ENCODE assay signal across 27 cellular contexts in genomic region chr3:129369711-129370110, GRCh38. TPM values are rescaled to one million over a fixed set of nuclear protein-coding genes. Genes with fewer than 3 reads are reported as not detected.
"Had no signal": no experiment of that assay in that cellular context is flagged by ENCODE, and none has a peak within 500 bp of the region (broad histone marks: within the 10 kb centered on the region; RNA-seq: fewer than 3 reads in every experiment).

No MANE protein-coding gene starts in this region.

- H3K27me3 ChIP-seq: heart right ventricle, sigmoid colon, suprapubic skin, tibial nerve, uterus had no signal

- H3K36me3 ChIP-seq: esophagus muscularis mucosa, heart right ventricle, left ventricle myocardium inferior, pancreas, prostate gland, sigmoid colon, suprapubic skin, tibial nerve, uterus had no signal

- H3K4me1 ChIP-seq: foreskin keratinocyte, pancreas, prostate gland, sigmoid colon, suprapubic skin, uterus had no signal

- H3K4me3 ChIP-seq: esophagus muscularis mucosa, heart right ventricle, left ventricle myocardium inferior, lung, mucosa of descending colon, pancreas, prostate gland, sigmoid colon, suprapubic skin, tibial nerve, uterus had no signal

- FAIRE-seq: colon, pancreas, small intestine had no signal

- H3K27ac ChIP-seq: esophagus muscularis mucosa, foreskin keratinocyte, heart right ventricle, left ventricle myocardium inferior, pancreas, prostate gland, sigmoid colon, suprapubic skin, tibial nerve, uterus had no signal

- H3K9me3 ChIP-seq: esophagus muscularis mucosa, heart right ventricle, left ventricle myocardium inferior, mucosa of descending colon, pancreas, prostate gland, sigmoid colon, suprapubic skin, tibial nerve, uterus had no signal

- ATAC-seq: activated CD8-positive, alpha-beta memory T cell treated with anti-CD3 and anti-CD28 coated beads, Interleukin-2, amount 10 ng/mL, durations not matched to agents 7 days and 5 days; activated CD8-positive, alpha-beta T cell treated with anti-CD3 and anti-CD28 coated beads for 36 hours; foreskin keratinocyte; mucosa of descending colon; pancreas; T-helper 17 cell had no signal

- DNase-seq: activated B cell treated with CpG ODN at 0.5 μM for 24 hours; activated CD4-positive, alpha-beta T cell treated with anti-CD3 and anti-CD28 coated beads, Interleukin-2, amount 50 U/mL, for 1 hour; activated CD8-positive, alpha-beta memory T cell treated with anti-CD3 and anti-CD28 coated beads, Interleukin-2, amount 10 ng/mL, durations not matched to agents 7 days and 5 days; activated CD8-positive, alpha-beta T cell treated with anti-CD3 and anti-CD28 coated beads for 36 hours; activated naive CD4-positive, alpha-beta T cell; activated T-cell treated with anti-CD3 and anti-CD28 coated beads, Interleukin-2, amount 50 U/mL, for 48 hours; dermis blood vessel endothelial cell; effector CD4-positive, alpha-beta T cell; foreskin keratinocyte; heart right ventricle; kidney glomerular epithelial cell; left ventricle myocardium inferior; mucosa of descending colon; nephron progenitor cell; retina; sigmoid colon; small intestine; stimulated activated CD4-positive, alpha-beta T cell treated with anti-CD3 and anti-CD28 coated beads, Interleukin-4, amount 100 ng/mL, for 24 hours; T-helper 17 cell; uterus had no signal

RNA-seq across cellular contexts. Expression of gene EFCAB12, which starts 58.7 kb away (rescaled TPM):
- total RNA-seq: dermis blood vessel endothelial cell, left ventricle myocardium inferior had no signal
